In genomic region chr15:35450492-35450891, GRCh38 we compare ENCODE assay signal across 18 cellular contexts.
DNase-seq lines count a peak whose midpoint lies in the region; ATAC-seq and TF ChIP-seq lines count a peak whose summit lies in the region.
"Had no signal": no experiment of that assay in that cellular context is flagged by ENCODE, and none has a peak within 500 bp of the region (broad histone marks: within the 10 kb centered on the region; RNA-seq: fewer than 3 reads in every experiment).

No MANE protein-coding gene starts in this region.

- H3K4me1 ChIP-seq in HEK293 (ENCODE audit: control insufficient read depth, insufficient read depth, low read length) = no peaks in the 10 kb centered on the region
- H3K4me1 ChIP-seq: thyroid gland had no signal

- H3K27ac ChIP-seq in HEK293 (ENCODE audit: extremely low read depth, low read depth, low read length) = no peak overlapping the region
- H3K27ac ChIP-seq: A549, thyroid gland had no signal

- H3K9me3 ChIP-seq in HEK293 (ENCODE audit: control insufficient read depth, insufficient read depth, low read depth, low read length) = no peaks in the 10 kb centered on the region
- H3K9me3 ChIP-seq: A549, thyroid gland had no signal

- in situ Hi-C loops in astrocyte of the spinal cord (cut with HindIII; ENCODE audit: low sequenced_read_pairs) = no loop called here

- H3K4me3 ChIP-seq in AG04449 (ENCODE audit: low read depth, low read length) = no peak overlapping the region
- H3K4me3 ChIP-seq in HEK293 (ENCODE audit: low read depth, low read length) = no peak overlapping the region
- no peak overlapping the region for H3K4me3 ChIP-seq in astrocyte of the spinal cord (ENCODE audit: low read depth, low read length)
- H3K4me3 ChIP-seq: A549, thyroid gland had no signal

- CTCF ChIA-PET in AG04449 (lab: Yijun Ruan, JAX) = interaction anchor here (1.2 to 2.9 kb wide), 3 partner anchors 161 to 372 kb away, joined by 3 to 22 read pairs (median 13); no protein-coding TSS in a partner anchor
- CTCF ChIA-PET in HEK293 (lab: Yijun Ruan, JAX) = interaction anchor here (0.6 to 1.3 kb wide), 5 partner anchors 17 to 982 kb away, joined by 3 to 6 read pairs (median 4); no protein-coding TSS in a partner anchor

- no peaks in the 10 kb centered on the region for H3K36me3 ChIP-seq in HEK293 (ENCODE audit: control insufficient read depth in 2 of 2, insufficient read depth in 1 of 2, low read length in 2 of 2)
- H3K36me3 ChIP-seq: thyroid gland had no signal

- no peak for TF ChIP-seq CTCF in AG04449 (IDR thresholded peaks at IDR 0.05; ENCODE audit: insufficient read depth, low read length, missing control alignments)
- TF ChIP-seq CTCF in HEK293 (tag by site-specific recombination; IDR thresholded peaks at IDR 0.05) = no peak
- TF ChIP-seq CTCF in astrocyte of the spinal cord (IDR thresholded peaks at IDR 0.05; ENCODE audit: low read depth, low read length) = no peak

- POLR2A ChIA-PET in AG04449 (lab: Yijun Ruan, JAX) = no interaction called here
- POLR2A ChIA-PET in HEK293 (lab: Yijun Ruan, JAX) = no interaction called here

- peak; percentile 59 for DNase-seq in AG04449 (ENCODE audit: low read depth, low spot score)
- peak; percentile 35 for DNase-seq in astrocyte of the spinal cord (ENCODE audit: low read depth, low spot score)
- peak; percentile 6 for DNase-seq in glomerular visceral epithelial cell (ENCODE audit: extremely low spot score)
- DNase-seq in NCI-H524 treated with DMSO at 0.1 percent for 48 hours (lab: John Stamatoyannopoulos, UW) = no peak
- DNase-seq in stimulated activated CD4-positive, alpha-beta T cell treated with anti-CD3 and anti-CD28 coated beads, Interleukin-4, amount 100 ng/mL, for 1 hour = no peak
- no peak for DNase-seq in SK-N-DZ (ENCODE audit: low spot score)
- DNase-seq: activated CD4-positive, alpha-beta T cell treated with anti-CD3 and anti-CD28 coated beads, Interleukin-2, amount 50 U/mL, for 1 hour; activated naive CD8-positive, alpha-beta T cell treated with anti-CD3 and anti-CD28 coated beads for 36 hours; activated T-cell treated with anti-CD3 and anti-CD28 coated beads, Interleukin-2, amount 50 U/mL, for 24 hours; COR-L47; GDM1; NCI-H2107; Right ventricle myocardium superior; stimulated activated CD4-positive, alpha-beta T cell treated with anti-CD3 and anti-CD28 coated beads, Interleukin-1b, Interleukin-23, amount 100 ng/mL, for 48 hours; thyroid gland had no signal

- no peak for ATAC-seq in HG03135 (IDR thresholded peaks at IDR 0.05; ENCODE audit: unreplicated experiment)
- ATAC-seq: A549 had no signal

TF ChIP-seq in HEK293, 187 proteins besides CTCF, POLR2A, EP300 and RAD21:
- TF ChIP-seq FEZF1 (tag by site-specific recombination; IDR thresholded peaks at IDR 0.05) (0 out of 2 replicates have a peak, but pooled peaks have one; percentile 11), ZNF645 (tag by site-specific recombination; IDR thresholded peaks at IDR 0.05) (no peak), SP7 (tag by site-specific recombination; IDR thresholded peaks at IDR 0.05) (peak; percentile 41; the same call in 1 of the 2 replicates), ZNF660 (tag by site-specific recombination; IDR thresholded peaks at IDR 0.05) (0 out of 2 replicates have a peak, but pooled peaks have one; percentile 35), PRDM6 (tag by site-specific recombination; IDR thresholded peaks at IDR 0.05) (peak; percentile 62)
TF ChIP-seq in HEK293: peak in this region for 4.

Comparison
In these comparisons a context has a peak if more than half of its experiments do, and no peak if none do; other contexts are left out.
1. DNase-seq: peak in AG04449 (single experiment), astrocyte of the spinal cord (single experiment) and glomerular visceral epithelial cell (single experiment); none in NCI-H524 treated with DMSO at 0.1 percent for 48 hours (single experiment), stimulated activated CD4-positive, alpha-beta T cell treated with anti-CD3 and anti-CD28 coated beads, Interleukin-4, amount 100 ng/mL, for 1 hour (single experiment) and SK-N-DZ (single experiment).